ENCODE assay signal across 12 cellular contexts in the genomic region with DNA sequence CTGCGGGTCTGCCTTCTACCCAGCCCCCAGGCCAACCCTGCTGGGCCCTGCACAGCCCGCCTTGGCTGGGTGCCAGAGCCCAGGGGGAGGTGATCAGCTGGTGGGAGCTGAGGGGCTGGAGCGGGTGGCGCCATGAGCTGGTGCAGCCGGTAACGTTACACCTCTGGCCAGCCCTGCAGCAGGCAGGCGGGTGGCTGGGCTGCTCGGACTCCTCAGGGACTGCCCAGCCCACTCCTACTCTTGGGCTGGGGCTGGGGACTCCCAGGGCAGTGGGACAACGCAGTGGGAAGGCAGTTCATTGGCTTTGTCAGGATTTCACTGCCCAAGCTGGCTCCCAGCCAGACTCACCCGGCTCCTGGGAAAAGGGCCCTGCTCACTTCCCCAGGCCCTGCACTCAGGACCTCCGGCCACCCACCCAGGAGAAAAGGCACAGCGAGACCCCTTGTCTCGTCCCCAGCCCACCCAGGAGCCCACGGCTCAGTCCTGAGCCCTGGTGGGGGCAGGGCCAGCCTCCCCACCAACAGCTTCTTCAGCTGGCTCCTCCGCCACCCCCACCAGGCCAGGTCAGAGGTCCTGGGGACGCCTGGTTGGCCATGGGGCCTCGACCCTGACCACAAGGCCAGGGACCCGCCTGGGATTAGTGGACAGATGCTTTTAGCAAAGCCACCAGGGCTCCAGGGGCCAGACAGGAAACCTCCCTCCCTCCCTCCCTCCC. TPM values are rescaled to one million over a fixed set of nuclear protein-coding genes. Genes with fewer than 3 reads are reported as not detected.
DNase-seq lines count a peak whose midpoint lies in the region; ATAC-seq and TF ChIP-seq lines count a peak whose summit lies in the region.
"Had no signal": no experiment of that assay in that cellular context is flagged by ENCODE, and none has a peak within 500 bp of the region (broad histone marks: within the 10 kb centered on the region; RNA-seq: fewer than 3 reads in every experiment).

No MANE protein-coding gene starts in this region.

- H3K36me3 ChIP-seq in right lobe of liver (no peaks in the 10 kb centered on the region), aorta (ENCODE audit: control insufficient read depth in 1 of 2, insufficient read depth in 2 of 2, low read length in 1 of 2) (no peaks in the 10 kb centered on the region)
- H3K36me3 ChIP-seq in effector memory CD4-positive, alpha-beta T cell (ENCODE audit: control insufficient read depth, insufficient read depth, low read length), result no peaks in the 10 kb centered on the region

- H3K27me3 ChIP-seq in right lobe of liver (no peaks in the 10 kb centered on the region), aorta (ENCODE audit: control insufficient read depth in 1 of 2, insufficient read depth in 2 of 2, low read length in 1 of 2) (no peaks in the 10 kb centered on the region)
- H3K27me3 ChIP-seq in effector memory CD4-positive, alpha-beta T cell (replicated peaks; ENCODE audit: control insufficient read depth, insufficient read depth, low read length, poor library complexity, severe bottlenecking), result no peaks in the 10 kb centered on the region

- H3K9me3 ChIP-seq in right lobe of liver (no peaks in the 10 kb centered on the region), aorta (ENCODE audit: control insufficient read depth, low read length) (no peaks in the 10 kb centered on the region)
- no peaks in the 10 kb centered on the region for H3K9me3 ChIP-seq in effector memory CD4-positive, alpha-beta T cell (ENCODE audit: control insufficient read depth, low read length)

- intact Hi-C loops in activated naive CD4-positive, alpha-beta T cell treated with anti-CD3 and anti-CD28 coated beads for 36 hours (cut with micrococcal nuclease), result no loop called here
- intact Hi-C loops in right lobe of liver (cut with DNase I), result no loop called here
- intact Hi-C loops in aorta (cut with DNase I), result no loop called here
- intact Hi-C loops in natural killer cell (cut with micrococcal nuclease), result no loop called here

- no peak for DNase-seq in activated naive CD4-positive, alpha-beta T cell treated with anti-CD3 and anti-CD28 coated beads for 36 hours
- no peak for DNase-seq in activated naive CD4-positive, alpha-beta T cell treated with Interleukin-2 at 50 U/mL for 16 hours
- DNase-seq in astrocyte of the spinal cord (ENCODE audit: low read depth, low spot score) (no peak), right lobe of liver (no peak), aorta (peak; percentile 72 to 86), RKO (ENCODE audit: low spot score) (no peak), natural killer cell (no peak)
- DNase-seq in effector memory CD4-positive, alpha-beta T cell, result no peak
- DNase-seq: HCEC 1CT, OCI-M1 had no signal

- H3K27ac Mint-ChIP-seq in activated naive CD4-positive, alpha-beta T cell treated with anti-CD3 and anti-CD28 coated beads for 36 hours, result no peak overlapping the region
- no peak overlapping the region for H3K27ac Mint-ChIP-seq in natural killer cell
- H3K27ac Mint-ChIP-seq: activated naive CD8-positive, alpha-beta T cell had no signal

- in situ Hi-C loops in astrocyte of the spinal cord (cut with HindIII; ENCODE audit: low sequenced_read_pairs), result no loop called here

- WGBS in right lobe of liver (ENCODE audit: insufficient coverage, low coverage, low lambda C conversion rate, missing lambda C conversion rate), result no CpG with 5 or more reads among the region's 18 CpGs
- WGBS in aorta, 2 donors, result 31 to 32% methylated on average over 18 of the region's 18 CpGs

- ATAC-seq in right lobe of liver (no peak), aorta (ENCODE audit: low FRiP score) (peak; percentile 29), natural killer cell (no peak)

- H3K9me3 Mint-ChIP-seq in activated naive CD4-positive, alpha-beta T cell treated with anti-CD3 and anti-CD28 coated beads for 36 hours, result no peaks in the 10 kb centered on the region
- H3K9me3 Mint-ChIP-seq in natural killer cell, result no peaks in the 10 kb centered on the region

- H3K4me3 Mint-ChIP-seq in activated naive CD4-positive, alpha-beta T cell treated with anti-CD3 and anti-CD28 coated beads for 36 hours, result peak overlapping the region; percentile 34
- H3K4me3 Mint-ChIP-seq in natural killer cell, result no peak overlapping the region

- no peaks in the 10 kb centered on the region for H3K4me1 Mint-ChIP-seq in activated naive CD4-positive, alpha-beta T cell treated with anti-CD3 and anti-CD28 coated beads for 36 hours (ENCODE audit: low read depth)
- no peaks in the 10 kb centered on the region for H3K4me1 Mint-ChIP-seq in natural killer cell

- no peak overlapping the region for H3K27ac ChIP-seq in right lobe of liver
- peak overlapping the region in 1 of 2 donors; percentile 28 for H3K27ac ChIP-seq in aorta (ENCODE audit: low read depth in 1 of 2, low read length in 2 of 2)
- H3K27ac ChIP-seq in effector memory CD4-positive, alpha-beta T cell (ENCODE audit: insufficient read depth, low read length, poor library complexity, severe bottlenecking), result no peak overlapping the region
- H3K27ac ChIP-seq: C4-2B had no signal

- H3K4me3 ChIP-seq in astrocyte of the spinal cord (ENCODE audit: low read depth, low read length) (peak overlapping the region; percentile 59), right lobe of liver (peak overlapping the region in 2 of 3 donors; percentile 47 to 48), aorta (ENCODE audit: low read length in 2 of 2) (peak overlapping the region in 1 of 2 donors; percentile 42)
- no peak overlapping the region for H3K4me3 ChIP-seq in effector memory CD4-positive, alpha-beta T cell (ENCODE audit: insufficient read depth, low read depth, low read length, poor library complexity, severe bottlenecking)

- CTCF ChIA-PET in activated naive CD4-positive, alpha-beta T cell treated with anti-CD3 and anti-CD28 coated beads for 36 hours (lab: Charles Lee), result interaction anchor here (0.8 to 1.1 kb wide), 4 partner anchors 9 to 68 kb away, joined by 3 to 6 read pairs (median 3); no protein-coding TSS in a partner anchor

- H3K4me1 ChIP-seq in right lobe of liver (peaks cover 0 to 4% (median 0%) of the 10 kb centered on the region in 4 donors), aorta (ENCODE audit: control insufficient read depth in 1 of 2, insufficient read depth in 2 of 2, low read length in 2 of 2) (no peaks in the 10 kb centered on the region)
- H3K4me1 ChIP-seq in effector memory CD4-positive, alpha-beta T cell (ENCODE audit: control insufficient read depth, insufficient read depth, low read length, poor library complexity, severe bottlenecking), result peaks cover 3% of the 10 kb centered on the region

- H3K27me3 Mint-ChIP-seq in activated naive CD4-positive, alpha-beta T cell treated with anti-CD3 and anti-CD28 coated beads for 36 hours (ENCODE audit: low read depth), result peaks cover 13% of the 10 kb centered on the region
- H3K27me3 Mint-ChIP-seq in natural killer cell (ENCODE audit: low read depth in 2 of 2), result peaks cover 0 to 5% of the 10 kb centered on the region in 2 donors

- H3K36me3 Mint-ChIP-seq in activated naive CD4-positive, alpha-beta T cell treated with anti-CD3 and anti-CD28 coated beads for 36 hours (ENCODE audit: low read depth), result no peaks in the 10 kb centered on the region
- H3K36me3 Mint-ChIP-seq in natural killer cell, result no peaks in the 10 kb centered on the region
- H3K36me3 Mint-ChIP-seq: activated naive CD8-positive, alpha-beta T cell had no signal

- TF ChIP-seq POLR2A in right lobe of liver (IDR thresholded peaks at IDR 0.05), result no peak

- TF ChIP-seq CTCF in astrocyte of the spinal cord (IDR thresholded peaks at IDR 0.05; ENCODE audit: low read depth, low read length), result no peak
- no peak for TF ChIP-seq CTCF in right lobe of liver (IDR thresholded peaks at IDR 0.05)
- no peak for TF ChIP-seq CTCF in natural killer cell (IDR thresholded peaks at IDR 0.05)

RNA-seq across cellular contexts. Expression of a gene that starts 1.0 kb away (rescaled TPM):
- under 1 TPM in 1 of 2 experiments, not detected in 1; 0.10 TPM for total RNA-seq in activated naive CD4-positive, alpha-beta T cell treated with anti-CD3 and anti-CD28 coated beads for 36 hours
- 1 to 10 TPM in 5 of 6 experiments, under 1 TPM in 1; 0.55 to 4.2 (median 2.1) TPM for total RNA-seq in right lobe of liver
- total RNA-seq in aorta, result 10 to 100 TPM; 29.1 to 33.7 TPM
- 10 to 100 TPM in 1 of 2 donors, 1 to 10 TPM in 1; 7.6 to 16.3 TPM for polyA plus RNA-seq in aorta
- total RNA-seq in natural killer cell, result under 1 TPM in 2 of 3 donors, not detected in 1; 0.33 to 0.34 TPM

RNA-seq across cellular contexts. Expression of a gene that starts 31.3 kb away (rescaled TPM):
- 1 to 10 TPM; 4.5 to 6.8 TPM for total RNA-seq in activated naive CD4-positive, alpha-beta T cell treated with anti-CD3 and anti-CD28 coated beads for 36 hours
- total RNA-seq in right lobe of liver (1 to 10 TPM; 3.9 to 7.9 (median 4.9) TPM), aorta (10 to 100 TPM; 12.6 to 17.3 TPM), natural killer cell (1 to 10 TPM; 1.9 to 7.9 (median 2.9) TPM)
- polyA plus RNA-seq in aorta, result 10 to 100 TPM in 1 of 2 donors, 1 to 10 TPM in 1; 3.3 to 13.8 TPM

RNA-seq across cellular contexts. Expression of a gene that starts 48.3 kb away (rescaled TPM):
- total RNA-seq in activated naive CD4-positive, alpha-beta T cell treated with anti-CD3 and anti-CD28 coated beads for 36 hours, result 10 to 100 TPM; 64.8 to 65.4 TPM
- 10 to 100 TPM; 16.1 to 37.5 (median 20.1) TPM for total RNA-seq in right lobe of liver
- total RNA-seq in aorta, result 10 to 100 TPM; 37.4 to 39.8 TPM
- 10 to 100 TPM in 1 of 2 donors, 1 to 10 TPM in 1; 9.5 to 34.8 TPM for polyA plus RNA-seq in aorta
- total RNA-seq in natural killer cell, result 10 to 100 TPM; 22.2 to 45.1 (median 31.2) TPM

Comparison
In these comparisons a context has a peak if more than half of its experiments do, and no peak if none do; other contexts are left out.
1. DNase-seq: peak in aorta (2 of 2); none in activated naive CD4-positive, alpha-beta T cell treated with anti-CD3 and anti-CD28 coated beads for 36 hours (single experiment), activated naive CD4-positive, alpha-beta T cell treated with Interleukin-2 at 50 U/mL for 16 hours (single experiment), astrocyte of the spinal cord (single experiment), right lobe of liver (0 of 3), RKO (single experiment), effector memory CD4-positive, alpha-beta T cell (0 of 3) and natural killer cell (single experiment).
2. RNA of a gene that starts 1.0 kb away (total RNA-seq): 29.1 to 33.7 TPM in aorta; 0.55 to 4.2 TPM in right lobe of liver, 0.33 to 0.34 TPM in natural killer cell and 0.10 TPM in activated naive CD4-positive, alpha-beta T cell treated with anti-CD3 and anti-CD28 coated beads for 36 hours; every median in the first group is over 4 times any median in the second.